1 cellular context compared by ENCODE assay signal in genomic region chr7:1233328-1234048, GRCh38.
A peak's percentile ranks its signal among the peaks of the same experiment; 100 is the strongest.
TF ChIP-seq lines count a peak whose summit lies in the region.

No MANE protein-coding gene starts in this region.

TF ChIP-seq in GM12878, 131 proteins besides CTCF, POLR2A, EP300 and RAD21:
- TF ChIP-seq SPI1 (IDR thresholded peaks at IDR 0.05; ENCODE audit: borderline replicate concordance, insufficient read depth, low read depth, low read length) (no peak), CBX5 (IDR thresholded peaks at IDR 0.05; ENCODE audit: low read depth) (no peak), RFX5 (IDR thresholded peaks at IDR 0.05; ENCODE audit: low read depth, low read length) (no peak), SUZ12 (IDR thresholded peaks at IDR 0.05; ENCODE audit: unreplicated experiment) (peak; percentile 27)
TF ChIP-seq in GM12878: peak in this region for 1.
